ENCODE assay signal across 1 cellular context in genomic region chr12:122203301-122203967, GRCh38.
TF ChIP-seq lines count a peak whose summit lies in the region.

B3GNT4 (plus strand) TSS chr12:122203709; CDS start chr12:122204619, 910 bp downstream.

TF ChIP-seq in K562, 482 proteins besides CTCF, POLR2A, EP300 and RAD21 (continued from another document and continues in another):
- TF ChIP-seq BHLHE40 (IDR thresholded peaks at IDR 0.05; ENCODE audit: low read length): peak; percentile 84
- no peak for TF ChIP-seq ZBTB26 (CRISPR knock-in tag; IDR thresholded peaks at IDR 0.05)
- 0 out of 2 replicates have a peak, but pooled peaks have one; percentile 41 for TF ChIP-seq ZNF395 (CRISPR knock-in tag; IDR thresholded peaks at IDR 0.05)
- TF ChIP-seq BRF1 (IDR thresholded peaks at IDR 0.05; ENCODE audit: borderline replicate concordance, extremely low read depth, insufficient read length): no peak
- TF ChIP-seq MAX (CRISPR knock-in tag; IDR thresholded peaks at IDR 0.05): peak; percentile 83
- TF ChIP-seq VEZF1 (CRISPR knock-in tag; IDR thresholded peaks at IDR 0.05): peak; percentile 66
- TF ChIP-seq THRB (CRISPR knock-in tag; conservative IDR thresholded peaks at IDR 0.05): no peak
- TF ChIP-seq PHTF2 (CRISPR knock-in tag; IDR thresholded peaks at IDR 0.05): no peak
- TF ChIP-seq ZNF431 (CRISPR knock-in tag; IDR thresholded peaks at IDR 0.05): peak; percentile 44; the same call in 1 of the 2 replicates
- TF ChIP-seq LCOR (CRISPR knock-in tag; IDR thresholded peaks at IDR 0.05): peak; percentile 46; the same call in 1 of the 2 replicates
- peak; percentile 19; the same call in 1 of the 2 replicates for TF ChIP-seq AFF4 (CRISPR knock-in tag; IDR thresholded peaks at IDR 0.05)
- no peak for TF ChIP-seq GTF2F1 (IDR thresholded peaks at IDR 0.05; ENCODE audit: low read depth, low read length)
- TF ChIP-seq ARID4B (CRISPR knock-in tag; IDR thresholded peaks at IDR 0.05): peak; percentile 67
- no peak for TF ChIP-seq POLR3G (IDR thresholded peaks at IDR 0.05; ENCODE audit: extremely low read depth, insufficient read length, insufficient replicate concordance)
- TF ChIP-seq RUNX1 (IDR thresholded peaks at IDR 0.05; ENCODE audit: low read depth): no peak
- TF ChIP-seq MEIS2 (IDR thresholded peaks at IDR 0.05; ENCODE audit: partially characterized antibody): peak; percentile 49
- TF ChIP-seq ZFP1 (CRISPR knock-in tag; IDR thresholded peaks at IDR 0.05): no peak
- TF ChIP-seq TAF1 (IDR thresholded peaks at IDR 0.05; ENCODE audit: control insufficient read depth, extremely low read depth, insufficient read depth, low read length, severe bottlenecking): peak; percentile 20
- no peak for TF ChIP-seq MAFG (tag; conservative IDR thresholded peaks at IDR 0.05)
- TF ChIP-seq SUPT5H (IDR thresholded peaks at IDR 0.05): 0 out of 2 replicates have a peak, but pooled peaks have one; percentile 24
- TF ChIP-seq TEAD1 (CRISPR knock-in tag; IDR thresholded peaks at IDR 0.05): peak in 1 of 2 experiments; percentile 64; a peak in 2 of 4 replicates
- TF ChIP-seq ZNF277 (CRISPR knock-in tag; IDR thresholded peaks at IDR 0.05; ENCODE audit: borderline replicate concordance): no peak
- TF ChIP-seq SP1 (CRISPR knock-in tag; IDR thresholded peaks at IDR 0.05): peak; percentile 55; the same call in 1 of the 2 replicates
- TF ChIP-seq RHOXF2B (CRISPR knock-in tag; conservative IDR thresholded peaks at IDR 0.05): no peak
- TF ChIP-seq FOXP1 (CRISPR knock-in tag; IDR thresholded peaks at IDR 0.05): 0 out of 2 replicates have a peak, but pooled peaks have one; percentile 17
- TF ChIP-seq MCM2 (IDR thresholded peaks at IDR 0.05; ENCODE audit: low read depth): no peak
- TF ChIP-seq ADNP (tag; IDR thresholded peaks at IDR 0.05): no peak
- TF ChIP-seq ZNF253 (CRISPR knock-in tag; conservative IDR thresholded peaks at IDR 0.05): no peak
- peak in 1 of 2 experiments; percentile 51; a peak in 1 of 4 replicates for TF ChIP-seq MNT (conservative IDR thresholded peaks at IDR 0.05)
- no peak for TF ChIP-seq RBM14 (IDR thresholded peaks at IDR 0.05; ENCODE audit: borderline replicate concordance, insufficient read depth, low read depth, low read length)
